18 cellular contexts compared by ENCODE assay signal in genomic region chr1:3827813-3828307, GRCh38. TPM values are rescaled to one million over a fixed set of nuclear protein-coding genes. Genes with fewer than 3 reads are reported as not detected.
DNase-seq lines count a peak whose midpoint lies in the region; FAIRE-seq and TF ChIP-seq lines count a peak whose summit lies in the region.
"Had no signal": no experiment of that assay in that cellular context is flagged by ENCODE, and none has a peak within 500 bp of the region (broad histone marks: within the 10 kb centered on the region; RNA-seq: fewer than 3 reads in every experiment).

No MANE protein-coding gene starts in this region.

- H3K4me1 ChIP-seq in prostate gland (replicated peaks) = no peaks in the 10 kb centered on the region
- H3K4me1 ChIP-seq: psoas muscle, transverse colon had no signal

- TF ChIP-seq POLR2A in prostate gland (IDR thresholded peaks at IDR 0.05) = no peak

- WGBS in prostate gland = 87% methylated on average over 14 of the region's 14 CpGs

- peak overlapping the region; percentile 11 for H3K27ac ChIP-seq in angular gyrus (ENCODE audit: low read depth, low read length)
- H3K27ac ChIP-seq in substantia nigra (ENCODE audit: low read depth, low read length, poor library complexity, severe bottlenecking) = peak overlapping the region; percentile 84
- H3K27ac ChIP-seq in prostate gland = no peak overlapping the region
- H3K27ac ChIP-seq: PC-9, psoas muscle, transverse colon had no signal

- H3K4me3 ChIP-seq in prostate gland = no peak overlapping the region
- H3K4me3 ChIP-seq: PC-9, psoas muscle, transverse colon had no signal

- H3K27me3 ChIP-seq in prostate gland (replicated peaks; ENCODE audit: insufficient read depth) = no peaks in the 10 kb centered on the region
- H3K27me3 ChIP-seq: transverse colon had no signal

- no peak for FAIRE-seq in D721Med (lab: Jason Lieb, UNC)

- peaks cover 3 to 8% of the 10 kb centered on the region in 2 donors for H3K36me3 ChIP-seq in prostate gland

- intact Hi-C loops in prostate gland (cut with DNase I) = no loop called here

- H3K9me3 ChIP-seq in prostate gland = no peaks in the 10 kb centered on the region
- H3K9me3 ChIP-seq: psoas muscle, transverse colon had no signal

- no peak for TF ChIP-seq CTCF in prostate gland (IDR thresholded peaks at IDR 0.05)
- TF ChIP-seq CTCF in D721Med (IDR thresholded peaks at IDR 0.05; ENCODE audit: insufficient read depth, missing control alignments) = no peak

- DNase-seq in NCI-H2171 treated with DMSO at 0.1 percent for 48 hours (lab: John Stamatoyannopoulos, UW) (peak; percentile 8), NCI-H2171 (lab: John Stamatoyannopoulos, UW) (no peak), islet precursor cell (peak; percentile 64), substantia nigra (lab: John Stamatoyannopoulos, UW) (peak in 39 of 49 donors; percentile 4 to 61 (median 25)), NAMALWA (ENCODE audit: low spot score) (no peak), prostate gland (ENCODE audit: low spot score) (no peak), D721Med (ENCODE audit: insufficient read length, low spot score) (no peak)
- DNase-seq: CD4-positive, alpha-beta memory T cell; GDM1; PC-9; psoas muscle; stimulated activated CD4-positive, alpha-beta T cell treated with anti-CD3 and anti-CD28 coated beads, Interleukin-1b, Interleukin-23, amount 100 ng/mL, for 48 hours; SW 1271; transverse colon had no signal

RNA-seq across cellular contexts. Expression of gene CEP104, which starts 29.2 kb away (rescaled TPM):
- 10 to 100 TPM; 20.9 to 28.5 TPM for total RNA-seq in prostate gland

RNA-seq across cellular contexts. Expression of gene DFFB, which starts 29.4 kb away (rescaled TPM):
- total RNA-seq in prostate gland = 10 to 100 TPM in 1 of 2 donors, 1 to 10 TPM in 1; 5.3 to 20.5 TPM

RNA-seq across cellular contexts. Expression of gene LRRC47, which starts 31.6 kb away (rescaled TPM):
- 10 to 100 TPM; 42.4 to 53.8 TPM for total RNA-seq in prostate gland

RNA-seq across cellular contexts. Expression of gene SMIM1, which starts 55.3 kb away (rescaled TPM):
- total RNA-seq in prostate gland = 100 to 1,000 TPM in 1 of 2 donors, 10 to 100 TPM in 1; 17.7 to 148 TPM
- total RNA-seq: A172, myocyte, NCI-H460, transverse colon had no signal

Comparison
In these comparisons a context has a peak if more than half of its experiments do, and no peak if none do; other contexts are left out.
1. DNase-seq: peak in NCI-H2171 treated with DMSO at 0.1 percent for 48 hours (single experiment), islet precursor cell (single experiment) and substantia nigra (39 of 49); none in NCI-H2171 (single experiment), NAMALWA (single experiment), prostate gland (single experiment) and D721Med (single experiment).
2. H3K27ac ChIP-seq: peak in angular gyrus (single experiment) and substantia nigra (single experiment); none in prostate gland (0 of 2).